Comparison of ENCODE assay signal across 13 cellular contexts in genomic region chr12:39144613-39145061, GRCh38.
A peak's percentile ranks its signal among the peaks of the same experiment; 100 is the strongest.
DNase-seq lines count a peak whose midpoint lies in the region; ATAC-seq and TF ChIP-seq lines count a peak whose summit lies in the region.
"Had no signal": no experiment of that assay in that cellular context is flagged by ENCODE, and none has a peak within 500 bp of the region (broad histone marks: within the 10 kb centered on the region; RNA-seq: fewer than 3 reads in every experiment).

No MANE protein-coding gene starts in this region.

- H3K9me2 ChIP-seq in SK-N-SH, result no peaks in the 10 kb centered on the region

- no peaks in the 10 kb centered on the region for H3F3A ChIP-seq in SK-N-SH (replicated peaks; ENCODE audit: insufficient read depth)

- H3K9me3 Mint-ChIP-seq in T-helper 2 cell treated with Interferon-gamma antibody and Interleukin-4, amounts not matched to agents 5 μg/mL and 100 μg/mL, for 36 hours, result peaks cover 2% of the 10 kb centered on the region

- no peak for TF ChIP-seq CTCF in SK-N-SH (IDR thresholded peaks at IDR 0.05)
- no peak for TF ChIP-seq CTCF in fibroblast of villous mesenchyme (IDR thresholded peaks at IDR 0.05; ENCODE audit: insufficient read depth, low read depth, low read length)

- H3K4me1 Mint-ChIP-seq in T-helper 2 cell treated with Interferon-gamma antibody and Interleukin-4, amounts not matched to agents 5 μg/mL and 100 μg/mL, for 36 hours (ENCODE audit: low read depth), result peaks cover 2% of the 10 kb centered on the region

- H3K4me2 ChIP-seq in SK-N-SH, result no peak overlapping the region

- TF ChIP-seq RAD21 in SK-N-SH (IDR thresholded peaks at IDR 0.05; ENCODE audit: low read length), result no peak

- no peaks in the 10 kb centered on the region for H3K36me3 Mint-ChIP-seq in T-helper 2 cell treated with Interferon-gamma antibody and Interleukin-4, amounts not matched to agents 5 μg/mL and 100 μg/mL, for 36 hours (ENCODE audit: low read depth)

- H3K79me2 ChIP-seq in SK-N-SH (ENCODE audit: insufficient read depth), result no peaks in the 10 kb centered on the region

- POLR2A ChIA-PET in SK-N-SH (lab: Yijun Ruan, JAX), result no interaction called here

- H3K4me1 ChIP-seq in SK-N-SH (ENCODE audit: control insufficient read depth in 1 of 2, insufficient read depth in 2 of 2, low read depth in 1 of 2, low read length in 1 of 2), result no peaks in the 10 kb centered on the region
- peaks cover 0 to 3% of the 10 kb centered on the region in 2 donors for H3K4me1 ChIP-seq in mucosa of rectum (ENCODE audit: control insufficient read depth in 2 of 2, insufficient read depth in 2 of 2, low read length in 2 of 2)
- no peaks in the 10 kb centered on the region for H3K4me1 ChIP-seq in urinary bladder (ENCODE audit: insufficient read depth)

- ATAC-seq in SK-N-SH treated with all-trans-retinoic acid at 6 μM for 48 hours (no peak), GM19397 (IDR thresholded peaks at IDR 0.05; ENCODE audit: unreplicated experiment) (no peak)

- H3K9me3 ChIP-seq in SK-N-SH (no peaks in the 10 kb centered on the region; the same call in 1 of the 2 replicates), mucosa of rectum (ENCODE audit: control insufficient read depth in 2 of 2, low read length in 2 of 2) (no peaks in the 10 kb centered on the region)
- H3K9me3 ChIP-seq: adrenal gland had no signal

- H3K36me3 ChIP-seq in SK-N-SH (replicated peaks in 1 of 2; ENCODE audit: control insufficient read depth in 1 of 2, insufficient read depth in 2 of 2, low read length in 1 of 2), result no peaks in the 10 kb centered on the region
- no peaks in the 10 kb centered on the region for H3K36me3 ChIP-seq in mucosa of rectum (ENCODE audit: control insufficient read depth in 2 of 2, insufficient read depth in 2 of 2, low read length in 2 of 2)
- no peaks in the 10 kb centered on the region for H3K36me3 ChIP-seq in urinary bladder (ENCODE audit: insufficient read depth)
- H3K36me3 ChIP-seq: adrenal gland had no signal

- no peak overlapping the region for H3K4me3 ChIP-seq in SK-N-SH (ENCODE audit: low read depth in 2 of 2, low read length in 1 of 2)
- peak overlapping the region; percentile 53 for H3K4me3 ChIP-seq in fibroblast of villous mesenchyme (ENCODE audit: low read depth, low read length)
- peak overlapping the region; percentile 61 to 72 for H3K4me3 ChIP-seq in mucosa of rectum (ENCODE audit: low read length in 2 of 2)
- peak overlapping the region; percentile 28 for H3K4me3 ChIP-seq in urinary bladder (ENCODE audit: low read depth, low read length)

- H3K27ac ChIP-seq in SK-N-SH (ENCODE audit: low read depth in 2 of 2, low read length in 1 of 2), result no peak overlapping the region
- H3K27ac ChIP-seq in mucosa of rectum (ENCODE audit: low read depth in 2 of 2, low read length in 2 of 2), result no peak overlapping the region
- no peak overlapping the region for H3K27ac ChIP-seq in urinary bladder (ENCODE audit: low read depth)
- H3K27ac ChIP-seq: adrenal gland had no signal

- H2AFZ ChIP-seq in SK-N-SH (ENCODE audit: low read depth), result no peak overlapping the region

- no peaks in the 10 kb centered on the region for H3K27me3 ChIP-seq in SK-N-SH (ENCODE audit: insufficient read depth)
- H3K27me3 ChIP-seq in mucosa of rectum (ENCODE audit: control insufficient read depth in 2 of 2, insufficient read depth in 2 of 2, low read length in 2 of 2), result no peaks in the 10 kb centered on the region

- 90% methylated on average over 26 of the region's 41 CpGs for WGBS in SK-N-SH (ENCODE audit: low lambda C conversion rate)
- 22% methylated on average over 41 of the region's 41 CpGs for WGBS in urinary bladder

- no peak overlapping the region for H3K4me3 Mint-ChIP-seq in T-helper 2 cell treated with Interferon-gamma antibody and Interleukin-4, amounts not matched to agents 5 μg/mL and 100 μg/mL, for 36 hours

- CTCF ChIA-PET in SK-N-SH (lab: Yijun Ruan, JAX), result no interaction called here

- H3K27ac Mint-ChIP-seq in T-helper 2 cell treated with Interferon-gamma antibody and Interleukin-4, amounts not matched to agents 5 μg/mL and 100 μg/mL, for 36 hours, result no peak overlapping the region

- DNase-seq in SK-N-SH (peak; percentile 14), fibroblast of villous mesenchyme (ENCODE audit: low read depth) (no peak), NK-92 (lab: John Stamatoyannopoulos, UW; ENCODE audit: unreplicated experiment) (no peak)
- no peak for DNase-seq in T-helper 2 cell treated with Interferon-gamma antibody and Interleukin-4, amounts not matched to agents 5 μg/mL and 100 μg/mL, for 36 hours (ENCODE audit: low spot score)
- DNase-seq: 8988T; activated CD4-positive, alpha-beta T cell treated with anti-CD3 and anti-CD28 coated beads, Interleukin-2, amount 50 U/mL, for 4 hours; DMS79 treated with DMSO at 0.1 percent for 48 hours; NCI-H69 had no signal

- TF ChIP-seq EP300 in SK-N-SH (IDR thresholded peaks at IDR 0.05; ENCODE audit: borderline replicate concordance in 1 of 2, low read depth in 1 of 2, low read length in 1 of 2), result no peak

- H3K9ac ChIP-seq in SK-N-SH (no peak overlapping the region), mucosa of rectum (ENCODE audit: low read depth in 1 of 2, low read length in 2 of 2) (no peak overlapping the region)

- H3K27me3 Mint-ChIP-seq in T-helper 2 cell treated with Interferon-gamma antibody and Interleukin-4, amounts not matched to agents 5 μg/mL and 100 μg/mL, for 36 hours (ENCODE audit: low read depth), result peaks cover 21% of the 10 kb centered on the region

- no peaks in the 10 kb centered on the region for H4K20me1 ChIP-seq in SK-N-SH (ENCODE audit: insufficient read depth)

TF ChIP-seq in SK-N-SH, 30 proteins besides CTCF, POLR2A, EP300 and RAD21:
- TF ChIP-seq RXRA (IDR thresholded peaks at IDR 0.05; ENCODE audit: borderline replicate concordance, low read depth) (no peak), ELF1 (IDR thresholded peaks at IDR 0.05) (no peak), GABPA (IDR thresholded peaks at IDR 0.05; ENCODE audit: low read depth) (no peak), POLR2AphosphoS5 (IDR thresholded peaks at IDR 0.05; ENCODE audit: low read depth, low read length) (no peak), FOXM1 (IDR thresholded peaks at IDR 0.05; ENCODE audit: low read depth) (no peak), REST (IDR thresholded peaks at IDR 0.05; ENCODE audit: low read depth, low read length) (no peak)

TF ChIP-seq in SK-N-SH treated with all-trans-retinoic acid at 6 μM for 48 hours, 23 proteins besides CTCF, POLR2A, EP300 and RAD21:
- TF ChIP-seq ZC3H10 (CRISPR knock-in tag; IDR thresholded peaks at IDR 0.05) (no peak), TSHZ2 (CRISPR knock-in tag; IDR thresholded peaks at IDR 0.05) (no peak), ZNF565 (CRISPR knock-in tag; conservative IDR thresholded peaks at IDR 0.05; ENCODE audit: low read depth) (no peak), CREB5 (CRISPR knock-in tag; IDR thresholded peaks at IDR 0.05; ENCODE audit: low read depth) (no peak), ARNTL (CRISPR knock-in tag; IDR thresholded peaks at IDR 0.05; ENCODE audit: borderline replicate concordance, low read depth) (no peak), TOX (CRISPR knock-in tag; IDR thresholded peaks at IDR 0.05; ENCODE audit: borderline replicate concordance) (no peak), RARB (CRISPR knock-in tag; IDR thresholded peaks at IDR 0.05) (no peak), GLIS3 (CRISPR knock-in tag; IDR thresholded peaks at IDR 0.05) (no peak)

Comparison
In these comparisons a context has a peak if more than half of its experiments do, and no peak if none do; other contexts are left out.
1. H3K4me3 ChIP-seq: peak in fibroblast of villous mesenchyme (single experiment), mucosa of rectum (2 of 2) and urinary bladder (single experiment); none in SK-N-SH (0 of 2).